8 cellular contexts compared by ENCODE assay signal in the genomic region with DNA sequence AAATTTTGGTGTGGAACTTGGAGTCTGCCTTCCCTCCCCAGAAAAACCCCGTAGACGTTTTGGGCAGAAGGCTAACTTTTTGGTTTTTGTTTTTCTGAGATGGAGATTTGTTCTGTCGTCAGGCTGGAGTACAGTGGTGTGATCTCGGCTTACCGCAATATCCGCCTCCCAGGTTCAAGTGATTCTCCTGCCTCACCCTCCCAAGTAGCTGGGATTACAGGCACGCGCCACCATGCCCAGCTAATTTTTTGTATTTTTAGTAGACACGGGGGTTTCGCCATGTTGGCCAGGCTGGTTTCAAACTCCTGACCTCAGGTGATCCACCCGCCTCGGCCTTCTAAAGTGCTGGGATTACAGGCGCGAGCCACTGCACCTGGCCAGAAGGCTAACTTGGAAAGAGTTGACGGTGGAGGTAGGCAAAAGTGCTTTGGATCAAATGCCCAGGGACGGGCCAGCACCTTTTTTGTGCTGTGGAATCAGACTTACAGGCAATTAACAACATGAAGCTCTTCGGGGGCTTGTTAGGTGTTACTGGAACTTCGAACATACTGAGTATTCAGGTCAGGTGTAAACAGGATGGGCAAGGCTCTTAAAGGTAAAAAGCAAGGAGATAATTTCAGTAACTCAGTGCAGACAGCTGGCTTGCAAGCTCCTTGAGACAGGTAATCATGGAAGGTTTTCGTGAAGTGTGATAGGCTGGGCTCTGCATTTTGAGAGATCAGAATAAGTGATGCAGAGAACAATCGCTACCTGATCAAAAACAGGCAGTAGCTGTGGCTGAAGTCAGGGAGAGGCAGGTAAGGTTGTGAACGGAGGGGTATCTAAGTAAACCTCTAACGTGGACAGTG. TPM values are rescaled to one million over a fixed set of nuclear protein-coding genes. Genes with fewer than 3 reads are reported as not detected.
A peak's percentile ranks its signal among the peaks of the same experiment; 100 is the strongest.
DNase-seq lines count a peak whose midpoint lies in the region; TF ChIP-seq lines count a peak whose summit lies in the region.

No MANE protein-coding gene starts in this region.

- H3K27ac Mint-ChIP-seq in brain, result peak overlapping the region; percentile 92 to 96 (median 95)
- peak overlapping the region; percentile 64 for H3K27ac Mint-ChIP-seq in mesothelial cell of epicardium

- H3K36me3 Mint-ChIP-seq in brain (peaks cover 43% of the 10 kb centered on the region), mesothelial cell of epicardium (peaks cover 6% of the 10 kb centered on the region)

- peaks cover 10% of the 10 kb centered on the region for H3K27me3 Mint-ChIP-seq in brain
- peaks cover under 1% of the 10 kb centered on the region for H3K27me3 Mint-ChIP-seq in mesothelial cell of epicardium (ENCODE audit: low read depth)

- POLR2A ChIA-PET in AG04449 (lab: Yijun Ruan, JAX), result no interaction called here

- TF ChIP-seq CTCF in AG04449 (IDR thresholded peaks at IDR 0.05; ENCODE audit: insufficient read depth, low read length, missing control alignments) (no peak), brain (conservative IDR thresholded peaks at IDR 0.05) (no peak), mesothelial cell of epicardium (IDR thresholded peaks at IDR 0.05; ENCODE audit: unreplicated experiment) (no peak)

- peak overlapping the region; percentile 87 for H3K4me3 ChIP-seq in AG04449 (ENCODE audit: low read depth, low read length)

- H3K4me1 Mint-ChIP-seq in brain (peaks cover 60% of the 10 kb centered on the region), mesothelial cell of epicardium (peaks cover 43% of the 10 kb centered on the region)

- H3K4me3 Mint-ChIP-seq in brain (peak overlapping the region; percentile 88 to 94 (median 92)), mesothelial cell of epicardium (peak overlapping the region; percentile 78)

- CTCF ChIA-PET in AG04449 (lab: Yijun Ruan, JAX), result interaction anchor here (0.9 to 2.1 kb wide), 5 partner anchors 10 to 248 kb away, joined by 3 to 13 read pairs (median 4); no protein-coding TSS in a partner anchor

- no peak for DNase-seq in AG04449 (ENCODE audit: low read depth, low spot score)
- peak; percentile 26 for DNase-seq in HT-29 (ENCODE audit: low spot score)
- no peak for DNase-seq in mesothelial cell of epicardium (ENCODE audit: low spot score in 2 of 2, unreplicated experiment in 2 of 2)
- no peak for DNase-seq in SK-N-DZ (ENCODE audit: low spot score)
- no peak for DNase-seq in NCI-H1417 (lab: John Stamatoyannopoulos, UW)
- DNase-seq in hippocampal formation (lab: John Stamatoyannopoulos, UW), result no peak
- DNase-seq in kidney glomerular epithelial cell (lab: John Stamatoyannopoulos, UW), result no peak

- peaks cover 0 to 2% (median 0%) of the 10 kb centered on the region in 5 experiments for H3K9me3 Mint-ChIP-seq in brain
- no peaks in the 10 kb centered on the region for H3K9me3 Mint-ChIP-seq in mesothelial cell of epicardium

RNA-seq across cellular contexts. Expression of gene PPP1R35, which starts 1.8 kb away (rescaled TPM):
- 102 and 110 TPM in 2 replicates for total RNA-seq in HT-29 (2014; rRNA removed; shearing (Covaris generic))
- polyA plus RNA-seq in brain (ENCODE audit: insufficient read depth, low read depth, low replicate concordance), result 34.4 TPM
- total RNA-seq in mesothelial cell of epicardium, result 25.7 to 29.3 TPM (median 26.6 TPM) in 3 replicates
- polyA plus RNA-seq in SK-N-DZ (2014; cell fraction: cytosol; rRNA removed), result 30.0 and 50.0 TPM in 2 replicates
- 114 and 118 TPM in 2 replicates for polyA plus RNA-seq in SK-N-DZ (2014; cell fraction: nucleus; rRNA removed)

RNA-seq across cellular contexts. Expression of gene MEPCE, which starts 4.9 kb away (rescaled TPM):
- total RNA-seq in HT-29 (2014; rRNA removed; shearing (Covaris generic)), result 80.9 and 89.1 TPM in 2 replicates
- polyA plus RNA-seq in brain (ENCODE audit: insufficient read depth, low read depth, low replicate concordance), result 57.4 TPM
- 34.7 to 38.5 TPM (median 38.4 TPM) in 3 replicates for total RNA-seq in mesothelial cell of epicardium
- polyA plus RNA-seq in SK-N-DZ (2014; cell fraction: cytosol; rRNA removed), result 21.8 and 28.3 TPM in 2 replicates
- 20.0 and 21.4 TPM in 2 replicates for polyA plus RNA-seq in SK-N-DZ (2014; cell fraction: nucleus; rRNA removed)

RNA-seq across cellular contexts. Expression of gene ZCWPW1, which starts 6.0 kb away (rescaled TPM):
- total RNA-seq in HT-29 (2014; rRNA removed; shearing (Covaris generic)), result 0.76 and 1.0 TPM in 2 replicates
- polyA plus RNA-seq in brain (ENCODE audit: insufficient read depth, low read depth, low replicate concordance), result 6.4 TPM
- 3.4 to 6.1 TPM (median 4.3 TPM) in 3 replicates for total RNA-seq in mesothelial cell of epicardium
- 0.52 and 3.6 TPM in 2 replicates for polyA plus RNA-seq in SK-N-DZ (2014; cell fraction: cytosol; rRNA removed)
- 3.4 and 5.2 TPM in 2 replicates for polyA plus RNA-seq in SK-N-DZ (2014; cell fraction: nucleus; rRNA removed)

RNA-seq across cellular contexts. Expression of gene SPACDR, which starts 29.5 kb away (rescaled TPM):
- 0.21 and 0.64 TPM in 2 replicates for total RNA-seq in HT-29 (2014; rRNA removed; shearing (Covaris generic))
- 1.6 TPM for polyA plus RNA-seq in brain (ENCODE audit: insufficient read depth, low read depth, low replicate concordance)
- total RNA-seq in mesothelial cell of epicardium, result 2.0 to 3.6 TPM (median 3.3 TPM) in 3 replicates
- polyA plus RNA-seq in SK-N-DZ (2014; cell fraction: cytosol; rRNA removed), result not detected in 2 replicates
- polyA plus RNA-seq in SK-N-DZ (2014; cell fraction: nucleus; rRNA removed), result 1.8 TPM in 1 of 2 replicates, not detected in the other

RNA-seq across cellular contexts. Expression of gene TSC22D4, which starts 44.5 kb away (rescaled TPM):
- total RNA-seq in HT-29 (2014; rRNA removed; shearing (Covaris generic)), result 102 and 123 TPM in 2 replicates
- polyA plus RNA-seq in brain (ENCODE audit: insufficient read depth, low read depth, low replicate concordance), result 383 TPM
- 50.5 to 52.7 TPM (median 52.4 TPM) in 3 replicates for total RNA-seq in mesothelial cell of epicardium
- 21.1 and 24.7 TPM in 2 replicates for polyA plus RNA-seq in SK-N-DZ (2014; cell fraction: cytosol; rRNA removed)
- polyA plus RNA-seq in SK-N-DZ (2014; cell fraction: nucleus; rRNA removed), result 16.0 and 23.2 TPM in 2 replicates
